In the genomic region with DNA sequence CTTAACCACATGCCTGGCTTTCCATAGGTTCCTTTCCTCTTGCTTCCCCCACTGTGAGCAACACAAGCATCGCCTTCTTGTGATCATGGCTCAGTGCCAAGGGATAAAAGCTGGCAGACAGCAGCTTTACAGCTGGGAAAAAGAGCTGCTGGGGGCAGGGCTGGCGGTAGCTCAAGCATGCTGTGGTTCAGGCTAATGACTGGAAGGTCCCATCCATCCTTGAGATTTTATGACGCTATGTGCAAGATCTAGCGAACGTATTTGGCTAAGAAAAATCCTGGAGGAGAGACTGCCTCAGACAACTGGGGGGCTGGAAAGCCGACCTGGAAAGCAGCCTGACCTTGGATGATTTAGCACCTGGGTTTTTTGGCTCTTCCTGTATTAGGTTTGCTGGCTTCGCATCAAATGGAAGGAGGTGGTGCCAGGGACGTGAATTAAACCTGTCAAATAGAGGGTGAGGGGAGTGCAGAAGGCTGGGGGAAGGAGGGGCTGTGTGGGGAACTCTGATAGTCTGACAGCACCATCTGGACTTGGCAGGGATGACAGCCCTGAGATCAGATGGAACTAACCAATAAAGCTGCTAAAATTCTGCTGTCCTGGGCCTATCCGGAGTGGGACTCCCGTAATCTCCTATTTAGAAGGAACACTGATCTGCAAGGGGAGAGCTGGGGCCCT, we compare ENCODE assay signal across 1 cellular context.
TF ChIP-seq lines count a peak whose summit lies in the region.

No MANE protein-coding gene starts in this region.

TF ChIP-seq in IMR-90, 13 proteins besides CTCF, POLR2A, EP300 and RAD21:
- TF ChIP-seq RCOR1 (IDR thresholded peaks at IDR 0.05; ENCODE audit: insufficient replicate concordance, low read length) (no peak), CEBPB (IDR thresholded peaks at IDR 0.05; ENCODE audit: low read depth, low read length) (no peak)
- TF ChIP-seq, protein P1, sequence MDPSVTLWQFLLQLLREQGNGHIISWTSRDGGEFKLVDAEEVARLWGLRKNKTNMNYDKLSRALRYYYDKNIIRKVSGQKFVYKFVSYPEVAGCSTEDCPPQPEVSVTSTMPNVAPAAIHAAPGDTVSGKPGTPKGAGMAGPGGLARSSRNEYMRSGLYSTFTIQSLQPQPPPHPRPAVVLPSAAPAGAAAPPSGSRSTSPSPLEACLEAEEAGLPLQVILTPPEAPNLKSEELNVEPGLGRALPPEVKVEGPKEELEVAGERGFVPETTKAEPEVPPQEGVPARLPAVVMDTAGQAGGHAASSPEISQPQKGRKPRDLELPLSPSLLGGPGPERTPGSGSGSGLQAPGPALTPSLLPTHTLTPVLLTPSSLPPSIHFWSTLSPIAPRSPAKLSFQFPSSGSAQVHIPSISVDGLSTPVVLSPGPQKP (IDR thresholded peaks at IDR 0.05; ENCODE audit: borderline replicate concordance, low read depth, low read length) = no peak
